In genomic region chr14:68779761-68780323, GRCh38 we compare ENCODE assay signal across 8 cellular contexts. TPM values are rescaled to one million over a fixed set of nuclear protein-coding genes. Genes with fewer than 3 reads are reported as not detected.
A peak's percentile ranks its signal among the peaks of the same experiment; 100 is the strongest.
DNase-seq lines count a peak whose midpoint lies in the region; ATAC-seq and TF ChIP-seq lines count a peak whose summit lies in the region.

No MANE protein-coding gene starts in this region.

- H3K4me1 ChIP-seq in HEK293 (ENCODE audit: control insufficient read depth, insufficient read depth, low read length) (no peaks in the 10 kb centered on the region), esophagus muscularis mucosa (peaks cover 36 to 57% (median 48%) of the 10 kb centered on the region in 4 donors)

- peak; percentile 56 for ATAC-seq in activated CD8-positive, alpha-beta T cell treated with anti-CD3 and anti-CD28 coated beads, Interleukin-2, amount 10 ng/mL, durations not matched to agents 7 days and 5 days
- ATAC-seq in HG03196 (IDR thresholded peaks at IDR 0.05; ENCODE audit: unreplicated experiment) = no peak
- no peak for ATAC-seq in GM19324 (IDR thresholded peaks at IDR 0.05; ENCODE audit: low FRiP score, unreplicated experiment)
- ATAC-seq in GM21737 (IDR thresholded peaks at IDR 0.05; ENCODE audit: unreplicated experiment) = no peak

- no peaks in the 10 kb centered on the region for H3K36me3 ChIP-seq in HEK293 (ENCODE audit: control insufficient read depth in 2 of 2, insufficient read depth in 1 of 2, low read length in 2 of 2)
- H3K36me3 ChIP-seq in esophagus muscularis mucosa = no peaks in the 10 kb centered on the region

- no peaks in the 10 kb centered on the region for H3K27me3 ChIP-seq in esophagus muscularis mucosa

- POLR2A ChIA-PET in HEK293 (lab: Yijun Ruan, JAX) = interaction anchor here (1.2 to 1.7 kb wide), 2 partner anchors 13 to 15 kb away, joined by 3 to 12 read pairs; partner anchors contain the start of gene ZFP36L1
- POLR2A ChIA-PET in activated CD8-positive, alpha-beta T cell treated with anti-CD3 and anti-CD28 coated beads, Interleukin-2, amount 10 ng/mL, durations not matched to agents 7 days and 5 days (lab: Charles Lee) = interaction anchor here (0.5 to 6.0 kb wide), 14 partner anchors 8 to 552 kb away, joined by 3 to 115 read pairs (median 5); partner anchors contain the start of gene ZFP36L1

- peaks cover 4% of the 10 kb centered on the region for H3K36me3 Mint-ChIP-seq in activated CD8-positive, alpha-beta T cell treated with anti-CD3 and anti-CD28 coated beads, Interleukin-2, amount 10 ng/mL, durations not matched to agents 7 days and 5 days (ENCODE audit: low read depth)

- 40% methylated on average over 9 of the region's 9 CpGs for WGBS in esophagus muscularis mucosa

- H3K27ac ChIP-seq in HEK293 (ENCODE audit: extremely low read depth, low read depth, low read length) (no peak overlapping the region), esophagus muscularis mucosa (replicated peaks in 1 of 4) (peak overlapping the region; percentile 59 to 100 (median 76))

- no peak for TF ChIP-seq EP300 in esophagus muscularis mucosa (IDR thresholded peaks at IDR 0.05)

- H3K27ac Mint-ChIP-seq in activated CD8-positive, alpha-beta T cell treated with anti-CD3 and anti-CD28 coated beads, Interleukin-2, amount 10 ng/mL, durations not matched to agents 7 days and 5 days = peak overlapping the region; percentile 90

- DNase-seq in activated CD8-positive, alpha-beta T cell treated with anti-CD3 and anti-CD28 coated beads, Interleukin-2, amount 10 ng/mL, durations not matched to agents 7 days and 5 days = peak; percentile 77
- DNase-seq in esophagus muscularis mucosa (ENCODE audit: extremely low spot score) = no peak
- peak; percentile 77 for DNase-seq in skeletal muscle cell (ENCODE audit: low read depth)
- no peak for DNase-seq in globus pallidus (ENCODE audit: low spot score)

- peak overlapping the region; percentile 74 for H3K4me3 Mint-ChIP-seq in activated CD8-positive, alpha-beta T cell treated with anti-CD3 and anti-CD28 coated beads, Interleukin-2, amount 10 ng/mL, durations not matched to agents 7 days and 5 days

- H3K9me3 ChIP-seq in HEK293 (ENCODE audit: control insufficient read depth, insufficient read depth, low read depth, low read length) (no peaks in the 10 kb centered on the region), esophagus muscularis mucosa (peaks cover 0 to 5% (median 0%) of the 10 kb centered on the region in 4 donors)

- no peak overlapping the region for H3K4me3 ChIP-seq in HEK293 (ENCODE audit: low read depth, low read length)
- H3K4me3 ChIP-seq in esophagus muscularis mucosa = peak overlapping the region in 1 of 4 donors; percentile 7
- H3K4me3 ChIP-seq in skeletal muscle cell (ENCODE audit: low read depth, low read length) = no peak overlapping the region

- no peak for TF ChIP-seq CTCF in HEK293 (tag by site-specific recombination; IDR thresholded peaks at IDR 0.05)
- TF ChIP-seq CTCF in esophagus muscularis mucosa (IDR thresholded peaks at IDR 0.05) = no peak

- no peaks in the 10 kb centered on the region for H3K27me3 Mint-ChIP-seq in activated CD8-positive, alpha-beta T cell treated with anti-CD3 and anti-CD28 coated beads, Interleukin-2, amount 10 ng/mL, durations not matched to agents 7 days and 5 days (ENCODE audit: low read depth)

- peaks cover 71% of the 10 kb centered on the region for H3K4me1 Mint-ChIP-seq in activated CD8-positive, alpha-beta T cell treated with anti-CD3 and anti-CD28 coated beads, Interleukin-2, amount 10 ng/mL, durations not matched to agents 7 days and 5 days (ENCODE audit: low read depth)

- peaks cover 7% of the 10 kb centered on the region for H3K9me3 Mint-ChIP-seq in activated CD8-positive, alpha-beta T cell treated with anti-CD3 and anti-CD28 coated beads, Interleukin-2, amount 10 ng/mL, durations not matched to agents 7 days and 5 days (ENCODE audit: insufficient read depth)

- TF ChIP-seq POLR2A in esophagus muscularis mucosa (IDR thresholded peaks at IDR 0.05; ENCODE audit: low read depth) = no peak

- CTCF ChIA-PET in HEK293 (lab: Yijun Ruan, JAX) = interaction anchor here (0.6 to 1.6 kb wide), 5 partner anchors 9 to 847 kb away, joined by 3 to 4 read pairs (median 3); no protein-coding TSS in a partner anchor
- CTCF ChIA-PET in activated CD8-positive, alpha-beta T cell treated with anti-CD3 and anti-CD28 coated beads, Interleukin-2, amount 10 ng/mL, durations not matched to agents 7 days and 5 days (lab: Charles Lee) = interaction anchor here (1.2 to 6.2 kb wide), 19 partner anchors 8 to 836 kb away, joined by 3 to 82 read pairs (median 4); no protein-coding TSS in a partner anchor

- intact Hi-C loops in esophagus muscularis mucosa (cut with DNase I) = loop anchor here (5.0 to 10.0 kb wide), 3 partner anchors 93 to 635 kb away; no protein-coding TSS in a partner anchor

TF ChIP-seq in HEK293, 187 proteins besides CTCF, POLR2A, EP300 and RAD21:
- TF ChIP-seq, protein P1, sequence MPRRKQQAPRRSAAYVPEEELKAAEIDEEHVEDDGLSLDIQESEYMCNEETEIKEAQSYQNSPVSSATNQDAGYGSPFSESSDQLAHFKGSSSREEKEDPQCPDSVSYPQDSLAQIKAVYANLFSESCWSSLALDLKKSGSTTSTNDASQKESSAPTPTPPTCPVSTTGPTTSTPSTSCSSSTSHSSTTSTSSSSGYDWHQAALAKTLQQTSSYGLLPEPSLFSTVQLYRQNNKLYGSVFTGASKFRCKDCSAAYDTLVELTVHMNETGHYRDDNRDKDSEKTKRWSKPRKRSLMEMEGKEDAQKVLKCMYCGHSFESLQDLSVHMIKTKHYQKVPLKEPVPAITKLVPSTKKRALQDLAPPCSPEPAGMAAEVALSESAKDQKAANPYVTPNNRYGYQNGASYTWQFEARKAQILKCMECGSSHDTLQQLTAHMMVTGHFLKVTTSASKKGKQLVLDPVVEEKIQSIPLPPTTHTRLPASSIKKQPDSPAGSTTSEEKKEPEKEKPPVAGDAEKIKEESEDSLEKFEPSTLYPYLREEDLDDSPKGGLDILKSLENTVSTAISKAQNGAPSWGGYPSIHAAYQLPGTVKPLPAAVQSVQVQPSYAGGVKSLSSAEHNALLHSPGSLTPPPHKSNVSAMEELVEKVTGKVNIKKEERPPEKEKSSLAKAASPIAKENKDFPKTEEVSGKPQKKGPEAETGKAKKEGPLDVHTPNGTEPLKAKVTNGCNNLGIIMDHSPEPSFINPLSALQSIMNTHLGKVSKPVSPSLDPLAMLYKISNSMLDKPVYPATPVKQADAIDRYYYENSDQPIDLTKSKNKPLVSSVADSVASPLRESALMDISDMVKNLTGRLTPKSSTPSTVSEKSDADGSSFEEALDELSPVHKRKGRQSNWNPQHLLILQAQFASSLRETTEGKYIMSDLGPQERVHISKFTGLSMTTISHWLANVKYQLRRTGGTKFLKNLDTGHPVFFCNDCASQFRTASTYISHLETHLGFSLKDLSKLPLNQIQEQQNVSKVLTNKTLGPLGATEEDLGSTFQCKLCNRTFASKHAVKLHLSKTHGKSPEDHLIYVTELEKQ (tag by site-specific recombination; IDR thresholded peaks at IDR 0.05; ENCODE audit: borderline replicate concordance) = no peak
- TF ChIP-seq PRDM10 (tag by site-specific recombination; IDR thresholded peaks at IDR 0.05) (peak; percentile 20), ZNF132 (tag by site-specific recombination; IDR thresholded peaks at IDR 0.05; ENCODE audit: borderline replicate concordance) (no peak), ZNF707 (tag by site-specific recombination; IDR thresholded peaks at IDR 0.05) (no peak), ZNF544 (tag by site-specific recombination; IDR thresholded peaks at IDR 0.05) (no peak), ZNF23 (tag by site-specific recombination; IDR thresholded peaks at IDR 0.05; ENCODE audit: borderline replicate concordance) (no peak), ZNF514 (tag by site-specific recombination; IDR thresholded peaks at IDR 0.05) (no peak)

RNA-seq across cellular contexts. Expression of gene ZFP36L1, which starts 13.0 kb away (rescaled TPM):
- total RNA-seq in activated CD8-positive, alpha-beta T cell treated with anti-CD3 and anti-CD28 coated beads, Interleukin-2, amount 10 ng/mL, durations not matched to agents 7 days and 5 days = 10 to 100 TPM; 63.3 to 73.2 TPM
- total RNA-seq in esophagus muscularis mucosa = 100 to 1,000 TPM; 191 to 704 (median 444) TPM

Comparison
In these comparisons a context has a peak if more than half of its experiments do, and no peak if none do; other contexts are left out.
1. DNase-seq: peak in activated CD8-positive, alpha-beta T cell treated with anti-CD3 and anti-CD28 coated beads, Interleukin-2, amount 10 ng/mL, durations not matched to agents 7 days and 5 days (single experiment) and skeletal muscle cell (single experiment); none in esophagus muscularis mucosa (single experiment) and globus pallidus (single experiment).